Comparison of ENCODE assay signal across 26 cellular contexts in the genomic region with DNA sequence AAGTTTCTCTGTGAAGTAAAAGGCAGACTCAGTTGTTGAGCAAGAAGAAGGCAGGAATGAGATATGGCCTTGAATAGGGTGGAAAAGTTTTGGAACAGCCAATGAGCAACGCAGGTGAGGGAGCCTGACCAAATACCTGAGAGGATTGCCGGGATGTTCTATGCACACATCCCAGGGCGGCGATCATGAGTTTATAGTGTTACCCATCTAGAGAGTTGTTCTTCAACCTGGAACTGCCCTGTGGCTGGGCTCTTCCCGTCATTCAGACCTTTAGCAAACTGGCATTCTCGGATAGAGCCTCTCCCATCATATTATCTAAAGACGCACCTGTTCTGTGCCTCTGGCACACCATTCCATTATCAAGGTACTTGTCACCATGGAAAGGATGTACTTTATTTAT.
"Had no signal": no experiment of that assay in that cellular context is flagged by ENCODE, and none has a peak within 500 bp of the region (broad histone marks: within the 10 kb centered on the region; RNA-seq: fewer than 3 reads in every experiment).

No MANE protein-coding gene starts in this region.

- H3K4me3 ChIP-seq: cardiac muscle cell, colonic mucosa, MG63, SJCRH30 had no signal

- H3K4me1 ChIP-seq: colonic mucosa had no signal

- H3K9me3 ChIP-seq: colonic mucosa, MG63, SJCRH30, SK-N-SH had no signal

- H3K36me3 ChIP-seq: brain microvascular endothelial cell, cardiac muscle cell, colonic mucosa, MG63, SJCRH30 had no signal

- H3K27me3 ChIP-seq: brain microvascular endothelial cell, cardiac muscle cell, colonic mucosa, MG63, SJCRH30 had no signal

- DNase-seq: activated CD4-positive, alpha-beta memory T cell treated with anti-CD3 and anti-CD28 coated beads, Interleukin-2, amount 10 ng/mL, durations not matched to agents 7 days and 5 days; activated CD4-positive, alpha-beta T cell treated with anti-CD3 and anti-CD28 coated beads for 36 hours; activated CD4-positive, alpha-beta T cell treated with anti-CD3 and anti-CD28 coated beads, Interleukin-2, amount 50 U/mL, for 1 hour; activated CD4-positive, CD25-positive, alpha-beta regulatory T cell; activated gamma-delta T cell; activated naive CD4-positive, alpha-beta T cell treated with anti-CD3 and anti-CD28 coated beads for 36 hours; activated T-cell treated with anti-CD3 and anti-CD28 coated beads for 4 hours; activated T-cell treated with anti-CD3 and anti-CD28 coated beads, Interleukin-2, amount 50 U/mL, for 48 hours; amygdala; brain microvascular endothelial cell; colonic mucosa; MG63; MV-4-11; NCI-H1092 treated with DMSO at 0.1 percent for 48 hours; NCI-H1417 treated with DMSO at 0.1 percent for 48 hours; NCI-H1694; NCI-H2081; NCI-H446 treated with DMSO at 0.1 percent for 48 hours; NCI-H524 treated with DMSO at 0.1 percent for 48 hours; NCI-H748 treated with DMSO at 0.1 percent for 48 hours; SJCRH30; SK-N-SH; T-helper 1 cell had no signal

- H3K27ac ChIP-seq: brain microvascular endothelial cell, cardiac muscle cell, colonic mucosa, SJCRH30, VCaP had no signal

- ATAC-seq: activated CD4-positive, alpha-beta T cell treated with anti-CD3 and anti-CD28 coated beads for 36 hours; activated T-helper 17 cell treated with anti-CD3 and anti-CD28 coated beads, Interleukin-2, amount 50 U/mL, for 72 hours had no signal
